In genomic region chr2:162037886-162038285, GRCh38 we compare ENCODE assay signal across 23 cellular contexts. TPM values are rescaled to one million over a fixed set of nuclear protein-coding genes. Genes with fewer than 3 reads are reported as not detected.
"Had no signal": no experiment of that assay in that cellular context is flagged by ENCODE, and none has a peak within 500 bp of the region (broad histone marks: within the 10 kb centered on the region; RNA-seq: fewer than 3 reads in every experiment).

No MANE protein-coding gene starts in this region.

- H3K36me3 ChIP-seq: ovary, tibial nerve, upper lobe of right lung had no signal

- H3K4me3 ChIP-seq: dorsolateral prefrontal cortex, hepatocyte, lung, ovary, testis, tibial nerve, upper lobe of right lung, vagina had no signal

- H3K4me1 ChIP-seq: testis, upper lobe of right lung, vagina had no signal

- H3K79me2 ChIP-seq: hepatocyte had no signal

- H3K9me3 Mint-ChIP-seq: stimulated activated naive CD8-positive, alpha-beta T cell treated with anti-CD3 and anti-CD28 coated beads, Interleukin-15, Interleukin-2, amounts not matched to agents 100 ng/mL and 50 ng/mL, for 24 hours had no signal

- H3K4me3 Mint-ChIP-seq: naive thymus-derived CD4-positive, alpha-beta T cell; stimulated activated naive CD8-positive, alpha-beta T cell treated with anti-CD3 and anti-CD28 coated beads, Interleukin-15, Interleukin-2, amounts not matched to agents 100 ng/mL and 50 ng/mL, for 24 hours had no signal

- H3K27ac Mint-ChIP-seq: progenitor cell of endocrine pancreas; stimulated activated naive CD8-positive, alpha-beta T cell treated with anti-CD3 and anti-CD28 coated beads, Interleukin-15, Interleukin-2, amounts not matched to agents 100 ng/mL and 50 ng/mL, for 24 hours had no signal

- H2AFZ ChIP-seq: hepatocyte had no signal

- ATAC-seq: left colon; naive thymus-derived CD4-positive, alpha-beta T cell; upper lobe of right lung had no signal

- H3K27me3 Mint-ChIP-seq: naive thymus-derived CD4-positive, alpha-beta T cell; stimulated activated naive CD8-positive, alpha-beta T cell treated with anti-CD3 and anti-CD28 coated beads, Interleukin-15, Interleukin-2, amounts not matched to agents 100 ng/mL and 50 ng/mL, for 24 hours had no signal

- H3K27me3 ChIP-seq: dorsolateral prefrontal cortex, hepatocyte, ovary, testis, tibial nerve, upper lobe of right lung, vagina had no signal

- H3K4me2 ChIP-seq: hepatocyte had no signal

- H3K27ac ChIP-seq: dorsolateral prefrontal cortex, hepatocyte, testis, upper lobe of right lung, vagina had no signal

- H3K9me3 ChIP-seq: ovary, testis, tibial nerve, upper lobe of right lung, vagina had no signal

- DNase-seq: cortex of kidney; dorsolateral prefrontal cortex; effector CD8-positive, alpha-beta T cell; foreskin melanocyte; head of caudate nucleus; left colon; left ventricle myocardium superior; mesendoderm; naive thymus-derived CD4-positive, alpha-beta T cell; nucleus accumbens; ovary; right cardiac atrium; small intestine; stimulated activated CD4-positive, alpha-beta T cell treated with anti-CD3 and anti-CD28 coated beads, Interleukin-2, amount 100 ng/mL, for 48 hours; testis; upper lobe of right lung had no signal

RNA-seq across cellular contexts. Expression of gene DPP4, which starts 36.1 kb away (rescaled TPM):
- polyA plus RNA-seq: neural cell had no signal
